Comparison of ENCODE assay signal across 22 cellular contexts in genomic region chr10:49524496-49524895, GRCh38. TPM values are rescaled to one million over a fixed set of nuclear protein-coding genes. Genes with fewer than 3 reads are reported as not detected.
DNase-seq lines count a peak whose midpoint lies in the region; ATAC-seq and TF ChIP-seq lines count a peak whose summit lies in the region.
"Had no signal": no experiment of that assay in that cellular context is flagged by ENCODE, and none has a peak within 500 bp of the region (broad histone marks: within the 10 kb centered on the region; RNA-seq: fewer than 3 reads in every experiment).

No MANE protein-coding gene starts in this region.

- peaks cover 49% of the 10 kb centered on the region for H3K4me1 Mint-ChIP-seq in brain

- H3K27ac ChIP-seq in thoracic aorta = peak overlapping the region; percentile 16 to 35
- H3K27ac ChIP-seq: A549; BLaER1 treated with 17β-estradiol and CSF1 and Interleukin-3, amounts not matched to agents 10 nM and 100 nM had no signal

- H3K27me3 ChIP-seq in thoracic aorta (replicated peaks; ENCODE audit: insufficient read depth) = no peaks in the 10 kb centered on the region
- H3K27me3 ChIP-seq: BE2C; BLaER1 treated with 17β-estradiol and CSF1 and Interleukin-3, amounts not matched to agents 10 nM and 100 nM had no signal

- peak overlapping the region in 1 of 5 experiments; percentile 8 for H3K4me3 Mint-ChIP-seq in brain
- H3K4me3 Mint-ChIP-seq: CD14-positive monocyte; CD4-positive, alpha-beta T cell; CD8-positive, alpha-beta memory T cell; GM23338; H9 had no signal

- H3K9me3 ChIP-seq in thoracic aorta = no peaks in the 10 kb centered on the region
- H3K9me3 ChIP-seq: A549; BE2C; BLaER1 treated with 17β-estradiol and CSF1 and Interleukin-3, amounts not matched to agents 10 nM and 100 nM had no signal

- no peaks in the 10 kb centered on the region for H3K9me3 Mint-ChIP-seq in brain
- H3K9me3 Mint-ChIP-seq: CD14-positive monocyte; CD4-positive, alpha-beta T cell; CD8-positive, alpha-beta memory T cell; GM23338; H9 had no signal

- peaks cover 24 to 42% of the 10 kb centered on the region in 2 donors for H3K4me1 ChIP-seq in thoracic aorta (ENCODE audit: control insufficient read depth in 1 of 2, low read depth in 2 of 2)
- H3K4me1 ChIP-seq: A549, BE2C had no signal

- H3K36me3 ChIP-seq in thoracic aorta = peaks cover 23% of the 10 kb centered on the region

- H3K27me3 Mint-ChIP-seq in brain = no peaks in the 10 kb centered on the region
- H3K27me3 Mint-ChIP-seq: CD4-positive, alpha-beta T cell had no signal

- in situ Hi-C loops in G401 (cut with HindIII; ENCODE audit: low sequenced_read_pairs) = loop anchor here (10.0 kb wide), 1 partner anchor 150 kb away; no protein-coding TSS in a partner anchor

- H3K36me3 Mint-ChIP-seq in brain = peaks cover 58% of the 10 kb centered on the region

- no peak for TF ChIP-seq CTCF in brain (conservative IDR thresholded peaks at IDR 0.05)
- TF ChIP-seq CTCF in thoracic aorta (IDR thresholded peaks at IDR 0.05) = no peak

- peak overlapping the region in 3 of 5 experiments; percentile 8 to 60 (median 45) for H3K27ac Mint-ChIP-seq in brain
- H3K27ac Mint-ChIP-seq: CD14-positive monocyte; CD4-positive, alpha-beta T cell; CD8-positive, alpha-beta memory T cell; GM23338 had no signal

- peak; percentile 66 for DNase-seq in G401 (ENCODE audit: low spot score)
- peak; percentile 33 for DNase-seq in cerebellum (ENCODE audit: low spot score)
- no peak for DNase-seq in thoracic aorta (ENCODE audit: low spot score)
- DNase-seq in OCI-M2 (lab: John Stamatoyannopoulos, UW; ENCODE audit: unreplicated experiment) = no peak
- DNase-seq in HUDEP-2 (lab: John Stamatoyannopoulos, UW; ENCODE audit: unreplicated experiment in 76 of 76) = no peak
- DNase-seq: 8988T; ACHN; AML-193; BE2C; Calu3; CD4-positive, alpha-beta T cell; CD8-positive, alpha-beta memory T cell; DMS53; DMS79 treated with DMSO at 0.1 percent for 48 hours; H9 had no signal

- ATAC-seq in thoracic aorta (ENCODE audit: insufficient number of reproducible peaks, low FRiP score, low read depth) = no peak
- ATAC-seq in HG02870 (IDR thresholded peaks at IDR 0.05; ENCODE audit: unreplicated experiment) = no peak
- ATAC-seq: A549, GM23338, HCT116 had no signal

- no peak overlapping the region for H3K4me3 ChIP-seq in thoracic aorta
- H3K4me3 ChIP-seq: A549; BLaER1 treated with 17β-estradiol and CSF1 and Interleukin-3, amounts not matched to agents 10 nM and 100 nM; GM23338 had no signal

RNA-seq across cellular contexts. Expression of gene ERCC6, which starts 14.4 kb away (rescaled TPM):
- 3.6 and 13.3 TPM in 2 replicates for total RNA-seq in G401 (2014; rRNA removed; shearing (Covaris generic))
- 4.2 TPM for polyA plus RNA-seq in brain (ENCODE audit: insufficient read depth, low read depth, low replicate concordance)
- 44.9 TPM for total RNA-seq in cerebellum
- total RNA-seq in thoracic aorta = 10 to 100 TPM; 37.7 to 50.4 TPM

Comparison
In these comparisons a context has a peak if more than half of its experiments do, and no peak if none do; other contexts are left out.
1. DNase-seq: peak in G401 (single experiment) and cerebellum (single experiment); none in thoracic aorta (single experiment), OCI-M2 (single experiment) and HUDEP-2 (0 of 76).